Comparison of ENCODE assay signal across 9 cellular contexts in genomic region chr1:9730096-9730901, GRCh38.
DNase-seq lines count a peak whose midpoint lies in the region; ATAC-seq and TF ChIP-seq lines count a peak whose summit lies in the region.
"Had no signal": no experiment of that assay in that cellular context is flagged by ENCODE, and none has a peak within 500 bp of the region (broad histone marks: within the 10 kb centered on the region; RNA-seq: fewer than 3 reads in every experiment).

No MANE protein-coding gene starts in this region.

- H3K27ac Mint-ChIP-seq in activated T-helper 1 cell treated with anti-CD3 and anti-CD28 coated beads, Interleukin-12 subunit alpha, Interleukin-12 subunit beta, Interleukin-2, Interleukin-4 antibody, amounts not matched to agents 30 ng/mL and 10 ng/mL and 1 ng/mL, durations not matched to agents 14 hours and 24 hours and 36 hours, result peak overlapping the region; percentile 77
- H3K27ac Mint-ChIP-seq in mesothelial cell of epicardium (no peak overlapping the region), glutamatergic neuron (ENCODE audit: unreplicated experiment) (no peak overlapping the region)

- H3K4me1 Mint-ChIP-seq in activated T-cell treated with anti-CD3 and anti-CD28 coated beads, Interleukin-2, amount 50 U/mL, for 4 hours (ENCODE audit: low read depth), result peaks cover 53% of the 10 kb centered on the region
- peaks cover 52% of the 10 kb centered on the region for H3K4me1 Mint-ChIP-seq in activated T-helper 1 cell treated with anti-CD3 and anti-CD28 coated beads, Interleukin-12 subunit alpha, Interleukin-12 subunit beta, Interleukin-2, Interleukin-4 antibody, amounts not matched to agents 30 ng/mL and 10 ng/mL and 1 ng/mL, durations not matched to agents 14 hours and 24 hours and 36 hours (ENCODE audit: low read depth)
- no peaks in the 10 kb centered on the region for H3K4me1 Mint-ChIP-seq in mesothelial cell of epicardium
- no peaks in the 10 kb centered on the region for H3K4me1 Mint-ChIP-seq in glutamatergic neuron (ENCODE audit: low read depth, unreplicated experiment)

- H3K4me3 Mint-ChIP-seq in activated T-cell treated with anti-CD3 and anti-CD28 coated beads, Interleukin-2, amount 50 U/mL, for 4 hours, result peak overlapping the region; percentile 42
- peak overlapping the region; percentile 45 for H3K4me3 Mint-ChIP-seq in activated T-helper 1 cell treated with anti-CD3 and anti-CD28 coated beads, Interleukin-12 subunit alpha, Interleukin-12 subunit beta, Interleukin-2, Interleukin-4 antibody, amounts not matched to agents 30 ng/mL and 10 ng/mL and 1 ng/mL, durations not matched to agents 14 hours and 24 hours and 36 hours
- H3K4me3 Mint-ChIP-seq in mesothelial cell of epicardium (no peak overlapping the region), glutamatergic neuron (ENCODE audit: unreplicated experiment) (no peak overlapping the region)

- no peaks in the 10 kb centered on the region for H3K9me3 ChIP-seq in transverse colon

- H3K36me3 Mint-ChIP-seq in activated T-cell treated with anti-CD3 and anti-CD28 coated beads, Interleukin-2, amount 50 U/mL, for 4 hours (ENCODE audit: insufficient read depth), result peaks cover 52% of the 10 kb centered on the region
- H3K36me3 Mint-ChIP-seq in activated T-helper 1 cell treated with anti-CD3 and anti-CD28 coated beads, Interleukin-12 subunit alpha, Interleukin-12 subunit beta, Interleukin-2, Interleukin-4 antibody, amounts not matched to agents 30 ng/mL and 10 ng/mL and 1 ng/mL, durations not matched to agents 14 hours and 24 hours and 36 hours (ENCODE audit: low read depth), result peaks cover 61% of the 10 kb centered on the region
- H3K36me3 Mint-ChIP-seq in mesothelial cell of epicardium (peaks cover 56% of the 10 kb centered on the region), glutamatergic neuron (ENCODE audit: unreplicated experiment) (peaks cover 10% of the 10 kb centered on the region)

- no peak for DNase-seq in activated T-cell treated with anti-CD3 and anti-CD28 coated beads, Interleukin-2, amount 50 U/mL, for 4 hours
- no peak for DNase-seq in activated T-cell treated with anti-CD3 and anti-CD28 coated beads, Interleukin-2, amount 50 U/mL, for 1 hour
- no peak for DNase-seq in activated T-helper 1 cell treated with anti-CD3 and anti-CD28 coated beads, Interleukin-12 subunit alpha, Interleukin-12 subunit beta, Interleukin-2, Interleukin-4 antibody, amounts not matched to agents 30 ng/mL and 10 ng/mL and 1 ng/mL, durations not matched to agents 14 hours and 24 hours and 36 hours (ENCODE audit: low spot score)
- DNase-seq in left lobe of liver (ENCODE audit: low spot score), result no peak
- peak; percentile 38 for DNase-seq in transverse colon
- DNase-seq in DMS 273 (lab: John Stamatoyannopoulos, UW; ENCODE audit: unreplicated experiment), result no peak
- no peak for DNase-seq in mesothelial cell of epicardium (ENCODE audit: low spot score in 2 of 2, unreplicated experiment in 2 of 2)
- DNase-seq in glutamatergic neuron, result no peak
- DNase-seq: stimulated activated CD4-positive, alpha-beta T cell treated with anti-CD3 and anti-CD28 coated beads, Interleukin-4, amount 100 ng/mL, for 4 hours had no signal

- no peaks in the 10 kb centered on the region for H3K27me3 ChIP-seq in transverse colon

- H3K36me3 ChIP-seq in transverse colon, result peaks cover 0 to 60% (median 27%) of the 10 kb centered on the region in 4 donors

- ATAC-seq in activated T-cell treated with anti-CD3 and anti-CD28 coated beads, Interleukin-2, amount 50 U/mL, for 4 hours, result no peak
- ATAC-seq in left lobe of liver, result peak; percentile 56

- no peak overlapping the region for H3K27ac ChIP-seq in transverse colon

- intact Hi-C loops in activated T-helper 1 cell treated with anti-CD3 and anti-CD28 coated beads, Interleukin-12 subunit alpha, Interleukin-12 subunit beta, Interleukin-2, Interleukin-4 antibody, amounts not matched to agents 30 ng/mL and 10 ng/mL and 1 ng/mL, durations not matched to agents 14 hours and 24 hours and 36 hours (cut with micrococcal nuclease), result no loop called here
- intact Hi-C loops in transverse colon (cut with DNase I; ENCODE audit: low total_unique reads), result no loop called here

- no peaks in the 10 kb centered on the region for H3K27me3 Mint-ChIP-seq in activated T-cell treated with anti-CD3 and anti-CD28 coated beads, Interleukin-2, amount 50 U/mL, for 4 hours (ENCODE audit: low read depth)
- no peaks in the 10 kb centered on the region for H3K27me3 Mint-ChIP-seq in activated T-helper 1 cell treated with anti-CD3 and anti-CD28 coated beads, Interleukin-12 subunit alpha, Interleukin-12 subunit beta, Interleukin-2, Interleukin-4 antibody, amounts not matched to agents 30 ng/mL and 10 ng/mL and 1 ng/mL, durations not matched to agents 14 hours and 24 hours and 36 hours (ENCODE audit: insufficient read depth)
- no peaks in the 10 kb centered on the region for H3K27me3 Mint-ChIP-seq in mesothelial cell of epicardium (ENCODE audit: low read depth)
- peaks cover 5% of the 10 kb centered on the region for H3K27me3 Mint-ChIP-seq in glutamatergic neuron (ENCODE audit: unreplicated experiment)

- TF ChIP-seq CTCF in transverse colon (IDR thresholded peaks at IDR 0.05) (no peak), mesothelial cell of epicardium (IDR thresholded peaks at IDR 0.05; ENCODE audit: unreplicated experiment) (no peak), glutamatergic neuron (IDR thresholded peaks at IDR 0.05; ENCODE audit: partially characterized antibody, unreplicated experiment) (no peak)

- no peaks in the 10 kb centered on the region for H3K4me1 ChIP-seq in transverse colon

- no peak for TF ChIP-seq POLR2A in transverse colon (IDR thresholded peaks at IDR 0.05)

- TF ChIP-seq EP300 in transverse colon (IDR thresholded peaks at IDR 0.05; ENCODE audit: low read depth), result no peak

- in situ Hi-C loops in transverse colon (cut with MboI; ENCODE audit: low pct_ligation_motif_present in 1 of 4, low pct_unique_long_range_greater_than_20kb in 1 of 4, low sequenced_read_pairs in 3 of 4), result no loop called here

- H3K9me3 Mint-ChIP-seq in activated T-cell treated with anti-CD3 and anti-CD28 coated beads, Interleukin-2, amount 50 U/mL, for 4 hours, result no peaks in the 10 kb centered on the region
- no peaks in the 10 kb centered on the region for H3K9me3 Mint-ChIP-seq in activated T-helper 1 cell treated with anti-CD3 and anti-CD28 coated beads, Interleukin-12 subunit alpha, Interleukin-12 subunit beta, Interleukin-2, Interleukin-4 antibody, amounts not matched to agents 30 ng/mL and 10 ng/mL and 1 ng/mL, durations not matched to agents 14 hours and 24 hours and 36 hours
- H3K9me3 Mint-ChIP-seq in mesothelial cell of epicardium (peaks cover 5% of the 10 kb centered on the region), glutamatergic neuron (ENCODE audit: unreplicated experiment) (no peaks in the 10 kb centered on the region)

- no peak overlapping the region for H3K4me3 ChIP-seq in transverse colon

- WGBS in transverse colon (ENCODE audit: low coverage in 1 of 2), 2 donors, result 78 to 83% methylated on average over 23 to 41 of the region's 45 CpGs

Comparison
In these comparisons a context has a peak if more than half of its experiments do, and no peak if none do; other contexts are left out.
1. H3K4me3 Mint-ChIP-seq: peak in activated T-cell treated with anti-CD3 and anti-CD28 coated beads, Interleukin-2, amount 50 U/mL, for 4 hours (single experiment) and activated T-helper 1 cell treated with anti-CD3 and anti-CD28 coated beads, Interleukin-12 subunit alpha, Interleukin-12 subunit beta, Interleukin-2, Interleukin-4 antibody, amounts not matched to agents 30 ng/mL and 10 ng/mL and 1 ng/mL, durations not matched to agents 14 hours and 24 hours and 36 hours (single experiment); none in mesothelial cell of epicardium (single experiment) and glutamatergic neuron (single experiment).